Comparison of ENCODE assay signal across 7 cellular contexts in genomic region chr20:1503564-1504227, GRCh38. TPM values are rescaled to one million over a fixed set of nuclear protein-coding genes. Genes with fewer than 3 reads are reported as not detected.
DNase-seq lines count a peak whose midpoint lies in the region; ATAC-seq and TF ChIP-seq lines count a peak whose summit lies in the region.

No MANE protein-coding gene starts in this region.

- no peak overlapping the region for H3K4me3 ChIP-seq in SU-DHL-6 (ENCODE audit: insufficient read depth, low read length, poor library complexity, severe bottlenecking)
- no peak overlapping the region for H3K4me3 ChIP-seq in heart left ventricle

- WGBS in heart left ventricle, 4 donors: 2 to 5% (median 3%) methylated on average over 8 of the region's 8 CpGs

- peak overlapping the region; percentile 70 for H2AFZ ChIP-seq in SU-DHL-6 (ENCODE audit: low read depth, low read length, severe bottlenecking)

- intact Hi-C loops in heart left ventricle (cut with DNase I): no loop called here

- H3K4me2 ChIP-seq in SU-DHL-6 (ENCODE audit: low read depth, low read length, poor library complexity, severe bottlenecking): no peak overlapping the region

- H4K20me1 ChIP-seq in SU-DHL-6 (ENCODE audit: low read depth, low read length): no peaks in the 10 kb centered on the region

- TF ChIP-seq CTCF in SU-DHL-6 (IDR thresholded peaks at IDR 0.05; ENCODE audit: insufficient read depth, low read length, poor library complexity, severe bottlenecking) (peak; percentile 97), heart left ventricle (IDR thresholded peaks at IDR 0.05) (peak; percentile 63 to 91 (median 77))

- no peaks in the 10 kb centered on the region for H3K9me3 ChIP-seq in SU-DHL-6 (ENCODE audit: insufficient read depth, low read length)
- peaks cover 0 to 13% (median 0%) of the 10 kb centered on the region in 12 donors for H3K9me3 ChIP-seq in heart left ventricle

- H3K9me2 ChIP-seq in SU-DHL-6 (replicated peaks; ENCODE audit: insufficient read depth, low read length): no peaks in the 10 kb centered on the region

- H3F3A ChIP-seq in SU-DHL-6 (ENCODE audit: insufficient read depth): no peaks in the 10 kb centered on the region

- TF ChIP-seq POLR2A in heart left ventricle (IDR thresholded peaks at IDR 0.05): no peak

- H3K4me1 ChIP-seq in heart left ventricle: no peaks in the 10 kb centered on the region

- peak; percentile 93 for ATAC-seq in GM18502 (IDR thresholded peaks at IDR 0.05; ENCODE audit: poor library complexity, unreplicated experiment)
- peak; percentile 97 for ATAC-seq in HG02870 (IDR thresholded peaks at IDR 0.05; ENCODE audit: unreplicated experiment)
- ATAC-seq in heart left ventricle: peak; percentile 69 to 97 (median 96)

- H3K36me3 ChIP-seq in SU-DHL-6 (ENCODE audit: low read length) (no peaks in the 10 kb centered on the region), heart left ventricle (no peaks in the 10 kb centered on the region)

- H3K27ac ChIP-seq in SU-DHL-6 (ENCODE audit: low read depth, low read length) (no peak overlapping the region), heart left ventricle (no peak overlapping the region)

- peak; percentile 57 for DNase-seq in NCI-H1436 (lab: John Stamatoyannopoulos, UW)
- DNase-seq in activated naive CD8-positive, alpha-beta T cell treated with anti-CD3 and anti-CD28 coated beads, Interleukin-2, amount 50 U/mL, for 16 hours (ENCODE audit: low read depth, low spot score): peak; percentile 48
- DNase-seq in heart left ventricle: peak; percentile 57 to 71 (median 68)
- peak; percentile 55 for DNase-seq in retina

- no peak overlapping the region for H3K9ac ChIP-seq in SU-DHL-6 (ENCODE audit: low read length)

- H3K27me3 ChIP-seq in SU-DHL-6 (ENCODE audit: low read length): no peaks in the 10 kb centered on the region
- H3K27me3 ChIP-seq in heart left ventricle: peaks cover 0 to 4% (median 0%) of the 10 kb centered on the region in 9 donors

- H3K79me2 ChIP-seq in SU-DHL-6 (ENCODE audit: insufficient read depth, low read length): no peaks in the 10 kb centered on the region

RNA-seq across cellular contexts. Expression of gene SIRPB2, which starts 12.5 kb away (rescaled TPM):
- 10 to 100 TPM in 1 of 9 donors, 1 to 10 TPM in 6, under 1 TPM in 2; 0.74 to 11.9 (median 2.4) TPM for total RNA-seq in heart left ventricle
- 1 to 10 TPM; 1.5 to 2.1 TPM for polyA plus RNA-seq in heart left ventricle

RNA-seq across cellular contexts. Expression of gene NSFL1C, which starts 37.0 kb away (rescaled TPM):
- 10 to 100 TPM; 27.9 to 66.6 (median 62.1) TPM for total RNA-seq in heart left ventricle
- 10 to 100 TPM; 30.6 to 55.8 TPM for polyA plus RNA-seq in heart left ventricle

RNA-seq across cellular contexts. Expression of gene SIRPD, which starts 53.8 kb away (rescaled TPM):
- total RNA-seq in heart left ventricle: 1 to 10 TPM in 1 of 9 donors, not detected in 8; 1.1 TPM
- polyA plus RNA-seq in heart left ventricle: not detected
